Comparison of ENCODE assay signal across 8 cellular contexts in genomic region chr16:84062734-84063640, GRCh38. TPM values are rescaled to one million over a fixed set of nuclear protein-coding genes. Genes with fewer than 3 reads are reported as not detected.
DNase-seq lines count a peak whose midpoint lies in the region; ATAC-seq and TF ChIP-seq lines count a peak whose summit lies in the region.

No MANE protein-coding gene starts in this region.

- no peaks in the 10 kb centered on the region for H3K4me1 ChIP-seq in breast epithelium

- TF ChIP-seq CTCF in activated B cell treated with CpG ODN at 0.5 μM for 24 hours (IDR thresholded peaks at IDR 0.05) = peak; percentile 48
- peak; percentile 65 to 69 (median 68) for TF ChIP-seq CTCF in breast epithelium (IDR thresholded peaks at IDR 0.05)

- H3K27me3 ChIP-seq in breast epithelium = no peaks in the 10 kb centered on the region

- peaks cover 15% of the 10 kb centered on the region for H3K36me3 ChIP-seq in breast epithelium

- H3K4me3 Mint-ChIP-seq in activated B cell treated with CpG ODN at 0.5 μM for 24 hours = no peak overlapping the region

- CTCF ChIA-PET in activated B cell treated with CpG ODN at 0.5 μM for 24 hours (lab: Charles Lee) = interaction anchor here (1.0 to 2.2 kb wide), 2 partner anchors 26 to 236 kb away, joined by 3 to 6 read pairs; no protein-coding TSS in a partner anchor

- H3K27ac ChIP-seq in breast epithelium = no peak overlapping the region

- intact Hi-C loops in activated B cell treated with CpG ODN at 0.5 μM for 24 hours (cut with micrococcal nuclease) (loop anchor here (10.0 kb wide), 1 partner anchor 138 kb away; no protein-coding TSS in a partner anchor), breast epithelium (cut with DNase I; ENCODE audit: low total_unique reads) (loop anchor here (10.0 kb wide), 1 partner anchor 878 kb away; no protein-coding TSS in a partner anchor)

- TF ChIP-seq POLR2A in breast epithelium (IDR thresholded peaks at IDR 0.05) = no peak

- peaks cover 92% of the 10 kb centered on the region for H3K36me3 Mint-ChIP-seq in activated B cell treated with CpG ODN at 0.5 μM for 24 hours (ENCODE audit: low read depth)

- H3K27ac Mint-ChIP-seq in activated B cell treated with CpG ODN at 0.5 μM for 24 hours = no peak overlapping the region

- ATAC-seq in activated B cell treated with CpG ODN at 0.5 μM for 24 hours (ENCODE audit: low read depth) (peak; percentile 47), HG03520 (IDR thresholded peaks at IDR 0.05; ENCODE audit: unreplicated experiment) (no peak)

- no peaks in the 10 kb centered on the region for H3K9me3 Mint-ChIP-seq in activated B cell treated with CpG ODN at 0.5 μM for 24 hours

- peak; percentile 52 for DNase-seq in NCI-H1436 (lab: John Stamatoyannopoulos, UW)
- no peak for DNase-seq in NCI-H1436 treated with DMSO at 0.1 percent for 48 hours (lab: John Stamatoyannopoulos, UW)
- peak; percentile 85 for DNase-seq in NCI-H1694 (lab: John Stamatoyannopoulos, UW)
- peak; percentile 46 for DNase-seq in activated B cell treated with CpG ODN at 0.5 μM for 24 hours
- peak in 1 of 2 donors; percentile 32 for DNase-seq in breast epithelium (ENCODE audit: low spot score in 2 of 2)
- DNase-seq in iris pigment epithelial cell (ENCODE audit: low read depth) = peak; percentile 75
- DNase-seq in stimulated activated CD4-positive, alpha-beta T cell treated with anti-CD3 and anti-CD28 coated beads, Interleukin-15, amount 100 ng/mL, for 1 hour (ENCODE audit: low read depth in 1 of 2, low spot score in 1 of 2) = peak; percentile 19 to 58

- no peak overlapping the region for H3K4me3 ChIP-seq in breast epithelium

- H3K4me1 Mint-ChIP-seq in activated B cell treated with CpG ODN at 0.5 μM for 24 hours = no peaks in the 10 kb centered on the region

- no peaks in the 10 kb centered on the region for H3K9me3 ChIP-seq in breast epithelium

- no peaks in the 10 kb centered on the region for H3K27me3 Mint-ChIP-seq in activated B cell treated with CpG ODN at 0.5 μM for 24 hours

- POLR2A ChIA-PET in activated B cell treated with CpG ODN at 0.5 μM for 24 hours (lab: Charles Lee) = no interaction called here

RNA-seq across cellular contexts. Expression of gene SLC38A8, which starts 20.4 kb away (rescaled TPM):
- total RNA-seq in activated B cell treated with CpG ODN at 0.5 μM for 24 hours = not detected in 2 replicates
- total RNA-seq in breast epithelium = not detected

RNA-seq across cellular contexts. Expression of gene MBTPS1, which starts 53.8 kb away (rescaled TPM):
- total RNA-seq in activated B cell treated with CpG ODN at 0.5 μM for 24 hours (74.1 and 79.2 TPM in 2 replicates), breast epithelium (100 to 1,000 TPM in 2 of 3 donors, 10 to 100 TPM in 1; 95.4 to 142 (median 121) TPM)
